13 cellular contexts compared by ENCODE assay signal in the genomic region with DNA sequence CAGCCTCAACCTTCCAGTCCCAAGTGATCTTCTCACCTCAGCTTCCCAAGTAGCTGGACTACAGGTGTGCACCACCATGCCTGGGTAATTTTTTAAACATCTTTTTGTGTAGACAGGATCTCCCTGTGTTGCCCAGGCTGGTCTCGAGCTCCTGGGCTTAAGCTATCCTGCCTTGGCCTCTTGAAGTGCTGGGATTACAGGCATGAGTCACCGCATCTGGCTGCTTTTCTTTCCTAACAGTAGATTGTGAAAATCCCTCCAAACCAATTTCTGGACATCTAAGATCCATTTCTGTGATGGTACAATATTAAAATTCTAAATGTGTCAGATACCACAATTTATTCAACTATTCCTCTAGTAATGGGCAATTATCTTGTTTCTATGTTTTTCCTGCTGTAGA. TPM values are rescaled to one million over a fixed set of nuclear protein-coding genes. Genes with fewer than 3 reads are reported as not detected.
A peak's percentile ranks its signal among the peaks of the same experiment; 100 is the strongest.
DNase-seq lines count a peak whose midpoint lies in the region; ATAC-seq and TF ChIP-seq lines count a peak whose summit lies in the region.
"Had no signal": no experiment of that assay in that cellular context is flagged by ENCODE, and none has a peak within 500 bp of the region (broad histone marks: within the 10 kb centered on the region; RNA-seq: fewer than 3 reads in every experiment).

No MANE protein-coding gene starts in this region.

- H3K4me1 ChIP-seq in CD8-positive, alpha-beta T cell (ENCODE audit: insufficient read depth, low read length), result peaks cover 21% of the 10 kb centered on the region
- H3K4me1 ChIP-seq: heart left ventricle, left ventricle myocardium inferior had no signal

- CTCF ChIA-PET in CD8-positive, alpha-beta T cell (lab: Charles Lee), result no interaction called here

- no peaks in the 10 kb centered on the region for H3K9me3 Mint-ChIP-seq in CD8-positive, alpha-beta T cell

- no peak for DNase-seq in CD8-positive, alpha-beta T cell
- DNase-seq in MV-4-11 (lab: John Stamatoyannopoulos, UW) (peak; percentile 18), cardiac fibroblast (ENCODE audit: low read depth in 2 of 2) (peak; percentile 38 to 59), myocyte (ENCODE audit: low read depth) (peak; percentile 22), HPDE6-E6E7 (ENCODE audit: extremely low spot score) (no peak), NK-92 (lab: John Stamatoyannopoulos, UW; ENCODE audit: unreplicated experiment) (no peak), NCI-H2227 treated with DMSO at 0.1 percent for 48 hours (lab: John Stamatoyannopoulos, UW) (no peak), amniotic stem cell (lab: John Stamatoyannopoulos, UW) (no peak)
- DNase-seq: anterior cingulate cortex, heart left ventricle, left ventricle myocardium inferior, NCI-H1092 had no signal

- ATAC-seq in CD8-positive, alpha-beta T cell, result no peak
- ATAC-seq: heart left ventricle had no signal

- no peaks in the 10 kb centered on the region for H3K27me3 ChIP-seq in CD8-positive, alpha-beta T cell (ENCODE audit: insufficient read depth, low read length)
- H3K27me3 ChIP-seq: heart left ventricle had no signal

- no peaks in the 10 kb centered on the region for H3K9me3 ChIP-seq in CD8-positive, alpha-beta T cell (ENCODE audit: low read length)
- H3K9me3 ChIP-seq: heart left ventricle, left ventricle myocardium inferior had no signal

- no peak overlapping the region for H3K4me3 Mint-ChIP-seq in CD8-positive, alpha-beta T cell
- H3K4me3 Mint-ChIP-seq: neural crest cell had no signal

- H3K36me3 ChIP-seq in CD8-positive, alpha-beta T cell (ENCODE audit: insufficient read depth, low read length), result no peaks in the 10 kb centered on the region

- peaks cover 41% of the 10 kb centered on the region for H3K36me3 Mint-ChIP-seq in CD8-positive, alpha-beta T cell

- no peak overlapping the region for H3K4me3 ChIP-seq in CD8-positive, alpha-beta T cell (ENCODE audit: low read depth, low read length)
- H3K4me3 ChIP-seq in cardiac fibroblast (replicated peaks in 1 of 2; ENCODE audit: low read depth in 2 of 2, low read length in 2 of 2), result no peak overlapping the region
- H3K4me3 ChIP-seq: heart left ventricle, left ventricle myocardium inferior had no signal

- POLR2A ChIA-PET in CD8-positive, alpha-beta T cell (lab: Charles Lee), result no interaction called here

- H3K27me3 Mint-ChIP-seq in CD8-positive, alpha-beta T cell (ENCODE audit: low read depth), result no peaks in the 10 kb centered on the region

- no peak for TF ChIP-seq CTCF in CD8-positive, alpha-beta T cell (IDR thresholded peaks at IDR 0.05)
- no peak for TF ChIP-seq CTCF in cardiac fibroblast (IDR thresholded peaks at IDR 0.05; ENCODE audit: low read depth, low read length)

- H3K27ac ChIP-seq in CD8-positive, alpha-beta T cell (ENCODE audit: low read depth, low read length), result no peak overlapping the region
- H3K27ac ChIP-seq: heart left ventricle, left ventricle myocardium inferior had no signal

- peaks cover 47% of the 10 kb centered on the region for H3K4me1 Mint-ChIP-seq in CD8-positive, alpha-beta T cell (ENCODE audit: low read depth)

- intact Hi-C loops in CD8-positive, alpha-beta T cell (cut with DNase I, micrococcal nuclease), result loop anchor here (5.0 to 10.0 kb wide), 4 partner anchors 36 to 842 kb away; a partner anchor contains a TSS

- peak overlapping the region; percentile 64 for H3K27ac Mint-ChIP-seq in CD8-positive, alpha-beta T cell

RNA-seq across cellular contexts. Expression of a gene that starts 38.7 kb away (rescaled TPM):
- total RNA-seq in CD8-positive, alpha-beta T cell, result 100 to 1,000 TPM; 130 to 146 TPM
- total RNA-seq in myocyte, result 40.4 and 65.7 TPM in 2 replicates
- polyA plus RNA-seq in myocyte (2012), result 91.7 TPM

Comparison
In these comparisons a context has a peak if more than half of its experiments do, and no peak if none do; other contexts are left out.
1. DNase-seq: peak in MV-4-11 (single experiment), cardiac fibroblast (2 of 2) and myocyte (single experiment); none in CD8-positive, alpha-beta T cell (0 of 7), HPDE6-E6E7 (single experiment), NK-92 (single experiment), NCI-H2227 treated with DMSO at 0.1 percent for 48 hours (single experiment) and amniotic stem cell (single experiment).